Comparison of ENCODE assay signal across 11 cellular contexts in the genomic region with DNA sequence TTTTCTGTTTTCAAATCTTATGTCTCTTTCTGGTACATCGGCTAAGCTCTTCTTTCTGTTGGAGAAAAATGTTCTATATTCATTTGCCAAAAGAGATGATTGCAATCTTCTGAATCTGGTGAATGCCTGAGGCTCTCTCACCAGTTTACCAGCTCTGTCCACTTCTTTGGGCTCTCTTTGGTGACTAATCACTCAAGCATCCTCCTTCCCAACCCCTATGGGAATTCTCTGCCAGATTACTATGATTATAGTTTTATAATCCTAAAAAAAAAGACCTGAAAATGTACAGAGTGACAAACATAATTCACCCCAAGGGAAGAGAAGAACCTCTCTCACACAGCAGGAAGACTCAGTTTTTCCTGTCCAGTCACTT.
DNase-seq lines count a peak whose midpoint lies in the region; ATAC-seq and TF ChIP-seq lines count a peak whose summit lies in the region.
"Had no signal": no experiment of that assay in that cellular context is flagged by ENCODE, and none has a peak within 500 bp of the region (broad histone marks: within the 10 kb centered on the region; RNA-seq: fewer than 3 reads in every experiment).

No MANE protein-coding gene starts in this region.

- H3K4me3 ChIP-seq in choroid plexus epithelial cell (ENCODE audit: low read depth, low read length) (no peak overlapping the region), parathyroid adenoma (ENCODE audit: low read depth, low read length) (no peak overlapping the region)

- DNase-seq in ELR (ENCODE audit: low read depth), result peak; percentile 95
- DNase-seq in NCI-H69 (lab: John Stamatoyannopoulos, UW), result peak; percentile 67
- DNase-seq in choroid plexus epithelial cell (ENCODE audit: low read depth), result peak; percentile 80
- no peak for DNase-seq in SIG-M5 treated with dmso at 0.1 percent for 504 hours (lab: John Stamatoyannopoulos, UW; ENCODE audit: unreplicated experiment)
- no peak for DNase-seq in GM20000 (ENCODE audit: low spot score)
- DNase-seq: activated effector memory CD4-positive, alpha-beta T cell treated with Interleukin-2 at 50 U/mL for 16 hours; DMS79; NCI-H1930 had no signal

- no peaks in the 10 kb centered on the region for H3K27me3 ChIP-seq in parathyroid adenoma (ENCODE audit: control insufficient read depth, insufficient read depth, low read length)

- no peak overlapping the region for H3K9ac ChIP-seq in parathyroid adenoma

- ATAC-seq in GM19351 (IDR thresholded peaks at IDR 0.05; ENCODE audit: unreplicated experiment), result no peak
- ATAC-seq in GM21447 (IDR thresholded peaks at IDR 0.05; ENCODE audit: unreplicated experiment), result no peak

- H2AFZ ChIP-seq in parathyroid adenoma, result peak overlapping the region; percentile 2

- no peaks in the 10 kb centered on the region for H3K36me3 ChIP-seq in parathyroid adenoma (ENCODE audit: control insufficient read depth, insufficient read depth, low read length)

- H3K4me2 ChIP-seq in parathyroid adenoma (ENCODE audit: low read length), result no peak overlapping the region

- peaks cover 9% of the 10 kb centered on the region for H3K4me1 ChIP-seq in parathyroid adenoma

- no peaks in the 10 kb centered on the region for H3K79me2 ChIP-seq in parathyroid adenoma

- no peak overlapping the region for H3K27ac ChIP-seq in parathyroid adenoma

- H3K9me3 ChIP-seq in parathyroid adenoma (ENCODE audit: control insufficient read depth, low read length), result no peaks in the 10 kb centered on the region

- TF ChIP-seq CTCF in choroid plexus epithelial cell (conservative IDR thresholded peaks at IDR 0.05; ENCODE audit: low read depth, low read length), result no peak
- no peak for TF ChIP-seq CTCF in parathyroid adenoma (IDR thresholded peaks at IDR 0.05)
- TF ChIP-seq CTCF in GM20000 (IDR thresholded peaks at IDR 0.05; ENCODE audit: extremely low read depth, missing control alignments), result no peak

Comparison
In these comparisons a context has a peak if more than half of its experiments do, and no peak if none do; other contexts are left out.
1. DNase-seq: peak in ELR (single experiment), NCI-H69 (single experiment) and choroid plexus epithelial cell (single experiment); none in SIG-M5 treated with dmso at 0.1 percent for 504 hours (single experiment) and GM20000 (single experiment).